8 cellular contexts compared by ENCODE assay signal in the genomic region with DNA sequence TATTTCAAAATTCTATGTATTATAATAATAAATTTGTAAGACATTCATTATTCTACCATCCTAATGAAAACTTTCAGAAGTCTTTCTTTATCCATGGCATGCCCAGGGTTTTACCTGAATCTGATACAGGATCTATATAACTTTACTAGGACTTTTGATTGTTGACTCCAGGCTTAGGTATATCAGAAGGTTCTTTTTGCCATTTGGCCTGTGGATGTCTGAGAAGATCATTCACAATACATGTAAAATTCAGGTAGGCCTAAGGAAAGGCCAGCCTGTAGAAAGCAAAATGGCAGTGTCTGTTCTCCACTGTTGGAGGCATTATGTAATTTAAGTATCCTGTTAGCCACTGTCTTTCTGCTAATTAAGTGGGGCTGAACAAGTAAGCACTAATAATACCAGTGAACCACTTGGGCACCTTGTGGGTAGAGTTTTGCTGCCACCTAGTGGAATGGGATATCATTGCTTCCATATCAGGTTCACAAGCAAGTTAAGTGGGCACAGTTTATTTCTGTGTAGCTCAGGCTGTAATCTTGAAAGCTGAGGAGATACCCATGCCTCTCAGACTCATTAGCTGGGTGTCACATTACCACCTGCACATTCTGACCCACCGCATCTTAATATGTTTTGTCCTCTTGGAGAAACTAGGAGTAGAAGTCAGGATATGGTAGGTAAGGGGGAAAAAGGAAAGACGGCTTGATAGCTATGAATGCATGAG.
A peak's percentile ranks its signal among the peaks of the same experiment; 100 is the strongest.
DNase-seq lines count a peak whose midpoint lies in the region; ATAC-seq and TF ChIP-seq lines count a peak whose summit lies in the region.

No MANE protein-coding gene starts in this region.

- no peaks in the 10 kb centered on the region for H3K4me1 ChIP-seq in mucosa of descending colon (ENCODE audit: low read depth)

- no peak overlapping the region for H3K4me3 ChIP-seq in mucosa of descending colon

- H3K36me3 ChIP-seq in mucosa of descending colon (ENCODE audit: low read depth) = peaks cover 6% of the 10 kb centered on the region

- DNase-seq in COLO668 (lab: John Stamatoyannopoulos, UW; ENCODE audit: unreplicated experiment) (peak; percentile 69), HT-29 (ENCODE audit: low spot score) (peak; percentile 92), NOMO-1 treated with DMSO at 0.1 percent for 48 hours (lab: John Stamatoyannopoulos, UW; ENCODE audit: unreplicated experiment) (peak; percentile 67), endothelial cell (ENCODE audit: low spot score) (peak; percentile 69), mucosa of descending colon (peak in 1 of 3 donors; percentile 82)
- DNase-seq in activated CD8-positive, alpha-beta memory T cell treated with anti-CD3 and anti-CD28 coated beads for 48 hours (ENCODE audit: low read depth in 2 of 3, low spot score in 2 of 3) = peak in 2 of 3 experiments; percentile 5 to 38
- peak; percentile 2 to 23 for DNase-seq in stimulated activated CD8-positive, alpha-beta memory T cell treated with anti-CD3 and anti-CD28 coated beads, Interleukin-7, amount 100 ng/mL, for 48 hours (ENCODE audit: extremely low read depth in 1 of 2, low read depth in 1 of 2)

- ATAC-seq in GM19468 (IDR thresholded peaks at IDR 0.05; ENCODE audit: extremely low read depth, unreplicated experiment) (peak; percentile 79), mucosa of descending colon (peak; percentile 90)

- H3K4me3 Mint-ChIP-seq in endothelial cell (ENCODE audit: unreplicated experiment) = no peak overlapping the region

- no peaks in the 10 kb centered on the region for H3K9me3 Mint-ChIP-seq in endothelial cell (ENCODE audit: unreplicated experiment)

- H3K4me1 Mint-ChIP-seq in endothelial cell (ENCODE audit: unreplicated experiment) = peaks cover 11% of the 10 kb centered on the region

- H3K27me3 Mint-ChIP-seq in endothelial cell (ENCODE audit: unreplicated experiment) = no peaks in the 10 kb centered on the region

- no peaks in the 10 kb centered on the region for H3K9me3 ChIP-seq in mucosa of descending colon

- H3K27ac Mint-ChIP-seq in endothelial cell (ENCODE audit: unreplicated experiment) = no peak overlapping the region

- TF ChIP-seq CTCF in endothelial cell (IDR thresholded peaks at IDR 0.05; ENCODE audit: unreplicated experiment) (peak; percentile 82), mucosa of descending colon (IDR thresholded peaks at IDR 0.05) (peak; percentile 81)

- intact Hi-C loops in mucosa of descending colon (cut with DNase I, micrococcal nuclease) = loop anchor here (5.0 to 10.0 kb wide), 3 partner anchors 102 to 199 kb away; a partner anchor contains a TSS

- H3K36me3 Mint-ChIP-seq in endothelial cell (ENCODE audit: low read depth, unreplicated experiment) = peaks cover 8% of the 10 kb centered on the region
